1 cellular context compared by ENCODE assay signal in genomic region chr5:34930870-34931269, GRCh38.
TF ChIP-seq lines count a peak whose summit lies in the region.

No MANE protein-coding gene starts in this region.

TF ChIP-seq in GM12878, 131 proteins besides CTCF, POLR2A, EP300 and RAD21:
- TF ChIP-seq STAT3 (IDR thresholded peaks at IDR 0.05; ENCODE audit: low read depth, low read length) (no peak), SUPT20H (IDR thresholded peaks at IDR 0.05; ENCODE audit: borderline replicate concordance, control insufficient read depth, low read depth, low read length) (no peak), STAT1 (conservative IDR thresholded peaks at IDR 0.05) (no peak), BCL3 (IDR thresholded peaks at IDR 0.05; ENCODE audit: borderline replicate concordance, insufficient read depth, low read depth, low read length, poor library complexity, severe bottlenecking) (no peak), HDAC6 (IDR thresholded peaks at IDR 0.05; ENCODE audit: unreplicated experiment) (no peak), ETV6 (conservative IDR thresholded peaks at IDR 0.05 in 1 of 2, IDR thresholded peaks at IDR 0.05 in 1 of 2; ENCODE audit: borderline replicate concordance in 1 of 2, low read depth in 1 of 2) (no peak), ESRRA (IDR thresholded peaks at IDR 0.05; ENCODE audit: low read length) (no peak)
- TF ChIP-seq, protein P1, sequence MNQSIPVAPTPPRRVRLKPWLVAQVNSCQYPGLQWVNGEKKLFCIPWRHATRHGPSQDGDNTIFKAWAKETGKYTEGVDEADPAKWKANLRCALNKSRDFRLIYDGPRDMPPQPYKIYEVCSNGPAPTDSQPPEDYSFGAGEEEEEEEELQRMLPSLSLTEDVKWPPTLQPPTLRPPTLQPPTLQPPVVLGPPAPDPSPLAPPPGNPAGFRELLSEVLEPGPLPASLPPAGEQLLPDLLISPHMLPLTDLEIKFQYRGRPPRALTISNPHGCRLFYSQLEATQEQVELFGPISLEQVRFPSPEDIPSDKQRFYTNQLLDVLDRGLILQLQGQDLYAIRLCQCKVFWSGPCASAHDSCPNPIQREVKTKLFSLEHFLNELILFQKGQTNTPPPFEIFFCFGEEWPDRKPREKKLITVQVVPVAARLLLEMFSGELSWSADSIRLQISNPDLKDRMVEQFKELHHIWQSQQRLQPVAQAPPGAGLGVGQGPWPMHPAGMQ (IDR thresholded peaks at IDR 0.05; ENCODE audit: borderline replicate concordance) = no peak
- TF ChIP-seq, protein P2, sequence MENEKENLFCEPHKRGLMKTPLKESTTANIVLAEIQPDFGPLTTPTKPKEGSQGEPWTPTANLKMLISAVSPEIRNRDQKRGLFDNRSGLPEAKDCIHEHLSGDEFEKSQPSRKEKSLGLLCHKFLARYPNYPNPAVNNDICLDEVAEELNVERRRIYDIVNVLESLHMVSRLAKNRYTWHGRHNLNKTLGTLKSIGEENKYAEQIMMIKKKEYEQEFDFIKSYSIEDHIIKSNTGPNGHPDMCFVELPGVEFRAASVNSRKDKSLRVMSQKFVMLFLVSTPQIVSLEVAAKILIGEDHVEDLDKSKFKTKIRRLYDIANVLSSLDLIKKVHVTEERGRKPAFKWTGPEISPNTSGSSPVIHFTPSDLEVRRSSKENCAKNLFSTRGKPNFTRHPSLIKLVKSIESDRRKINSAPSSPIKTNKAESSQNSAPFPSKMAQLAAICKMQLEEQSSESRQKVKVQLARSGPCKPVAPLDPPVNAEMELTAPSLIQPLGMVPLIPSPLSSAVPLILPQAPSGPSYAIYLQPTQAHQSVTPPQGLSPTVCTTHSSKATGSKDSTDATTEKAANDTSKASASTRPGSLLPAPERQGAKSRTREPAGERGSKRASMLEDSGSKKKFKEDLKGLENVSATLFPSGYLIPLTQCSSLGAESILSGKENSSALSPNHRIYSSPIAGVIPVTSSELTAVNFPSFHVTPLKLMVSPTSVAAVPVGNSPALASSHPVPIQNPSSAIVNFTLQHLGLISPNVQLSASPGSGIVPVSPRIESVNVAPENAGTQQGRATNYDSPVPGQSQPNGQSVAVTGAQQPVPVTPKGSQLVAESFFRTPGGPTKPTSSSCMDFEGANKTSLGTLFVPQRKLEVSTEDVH (IDR thresholded peaks at IDR 0.05; ENCODE audit: low read depth, partially characterized antibody) = no peak
- TF ChIP-seq, protein P3, sequence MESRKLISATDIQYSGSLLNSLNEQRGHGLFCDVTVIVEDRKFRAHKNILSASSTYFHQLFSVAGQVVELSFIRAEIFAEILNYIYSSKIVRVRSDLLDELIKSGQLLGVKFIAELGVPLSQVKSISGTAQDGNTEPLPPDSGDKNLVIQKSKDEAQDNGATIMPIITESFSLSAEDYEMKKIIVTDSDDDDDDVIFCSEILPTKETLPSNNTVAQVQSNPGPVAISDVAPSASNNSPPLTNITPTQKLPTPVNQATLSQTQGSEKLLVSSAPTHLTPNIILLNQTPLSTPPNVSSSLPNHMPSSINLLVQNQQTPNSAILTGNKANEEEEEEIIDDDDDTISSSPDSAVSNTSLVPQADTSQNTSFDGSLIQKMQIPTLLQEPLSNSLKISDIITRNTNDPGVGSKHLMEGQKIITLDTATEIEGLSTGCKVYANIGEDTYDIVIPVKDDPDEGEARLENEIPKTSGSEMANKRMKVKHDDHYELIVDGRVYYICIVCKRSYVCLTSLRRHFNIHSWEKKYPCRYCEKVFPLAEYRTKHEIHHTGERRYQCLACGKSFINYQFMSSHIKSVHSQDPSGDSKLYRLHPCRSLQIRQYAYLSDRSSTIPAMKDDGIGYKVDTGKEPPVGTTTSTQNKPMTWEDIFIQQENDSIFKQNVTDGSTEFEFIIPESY (IDR thresholded peaks at IDR 0.05) = no peak
